6 cellular contexts compared by ENCODE assay signal in genomic region chr22:50206599-50206998, GRCh38. TPM values are rescaled to one million over a fixed set of nuclear protein-coding genes. Genes with fewer than 3 reads are reported as not detected.
DNase-seq lines count a peak whose midpoint lies in the region; TF ChIP-seq lines count a peak whose summit lies in the region.
"Had no signal": no experiment of that assay in that cellular context is flagged by ENCODE, and none has a peak within 500 bp of the region (broad histone marks: within the 10 kb centered on the region; RNA-seq: fewer than 3 reads in every experiment).

No MANE protein-coding gene starts in this region.

- TF ChIP-seq CTCF in endothelial cell (IDR thresholded peaks at IDR 0.05; ENCODE audit: unreplicated experiment), result peak; percentile 66
- TF ChIP-seq CTCF in sigmoid colon (IDR thresholded peaks at IDR 0.05), result no peak

- TF ChIP-seq EP300 in sigmoid colon (IDR thresholded peaks at IDR 0.05), result no peak

- peaks cover 18% of the 10 kb centered on the region for H3K36me3 Mint-ChIP-seq in endothelial cell (ENCODE audit: low read depth, unreplicated experiment)
- H3K36me3 Mint-ChIP-seq in activated T-helper 1 cell treated with anti-CD3 and anti-CD28 coated beads, Interleukin-12 subunit alpha, Interleukin-12 subunit beta, Interleukin-2, Interleukin-4 antibody, amounts not matched to agents 30 ng/mL and 10 ng/mL and 1 ng/mL, durations not matched to agents 14 hours and 24 hours and 36 hours (ENCODE audit: low read depth), result peaks cover 24% of the 10 kb centered on the region

- WGBS in sigmoid colon, 2 donors, result 51 to 62% methylated on average over 10 of the region's 10 CpGs

- H3K27me3 Mint-ChIP-seq in endothelial cell (ENCODE audit: unreplicated experiment), result peaks cover 15% of the 10 kb centered on the region
- H3K27me3 Mint-ChIP-seq in activated T-helper 1 cell treated with anti-CD3 and anti-CD28 coated beads, Interleukin-12 subunit alpha, Interleukin-12 subunit beta, Interleukin-2, Interleukin-4 antibody, amounts not matched to agents 30 ng/mL and 10 ng/mL and 1 ng/mL, durations not matched to agents 14 hours and 24 hours and 36 hours (ENCODE audit: insufficient read depth), result no peaks in the 10 kb centered on the region

- no peaks in the 10 kb centered on the region for H3K9me3 ChIP-seq in sigmoid colon
- H3K9me3 ChIP-seq: body of pancreas had no signal

- H3K4me3 ChIP-seq in sigmoid colon, result no peak overlapping the region
- H3K4me3 ChIP-seq: body of pancreas had no signal

- DNase-seq in HuH-7 (ENCODE audit: low spot score), result peak; percentile 90
- DNase-seq in endothelial cell (ENCODE audit: low spot score), result peak; percentile 59
- peak; percentile 82 for DNase-seq in sigmoid colon
- no peak for DNase-seq in NCI-H1092 (lab: John Stamatoyannopoulos, UW)
- DNase-seq in activated T-helper 1 cell treated with anti-CD3 and anti-CD28 coated beads, Interleukin-12 subunit alpha, Interleukin-12 subunit beta, Interleukin-2, Interleukin-4 antibody, amounts not matched to agents 30 ng/mL and 10 ng/mL and 1 ng/mL, durations not matched to agents 14 hours and 24 hours and 36 hours (ENCODE audit: low spot score), result no peak

- H3K36me3 ChIP-seq in sigmoid colon, result peaks cover 4 to 64% (median 23%) of the 10 kb centered on the region in 4 donors

- no peaks in the 10 kb centered on the region for H3K9me3 Mint-ChIP-seq in endothelial cell (ENCODE audit: unreplicated experiment)
- no peaks in the 10 kb centered on the region for H3K9me3 Mint-ChIP-seq in activated T-helper 1 cell treated with anti-CD3 and anti-CD28 coated beads, Interleukin-12 subunit alpha, Interleukin-12 subunit beta, Interleukin-2, Interleukin-4 antibody, amounts not matched to agents 30 ng/mL and 10 ng/mL and 1 ng/mL, durations not matched to agents 14 hours and 24 hours and 36 hours

- H3K27ac Mint-ChIP-seq in endothelial cell (ENCODE audit: unreplicated experiment), result no peak overlapping the region
- no peak overlapping the region for H3K27ac Mint-ChIP-seq in activated T-helper 1 cell treated with anti-CD3 and anti-CD28 coated beads, Interleukin-12 subunit alpha, Interleukin-12 subunit beta, Interleukin-2, Interleukin-4 antibody, amounts not matched to agents 30 ng/mL and 10 ng/mL and 1 ng/mL, durations not matched to agents 14 hours and 24 hours and 36 hours

- H3K4me3 Mint-ChIP-seq in endothelial cell (ENCODE audit: unreplicated experiment), result no peak overlapping the region
- H3K4me3 Mint-ChIP-seq in activated T-helper 1 cell treated with anti-CD3 and anti-CD28 coated beads, Interleukin-12 subunit alpha, Interleukin-12 subunit beta, Interleukin-2, Interleukin-4 antibody, amounts not matched to agents 30 ng/mL and 10 ng/mL and 1 ng/mL, durations not matched to agents 14 hours and 24 hours and 36 hours, result no peak overlapping the region

- H3K27ac ChIP-seq in sigmoid colon, result peak overlapping the region in 1 of 4 donors; percentile 17
- H3K27ac ChIP-seq: body of pancreas had no signal

- H3K27me3 ChIP-seq in sigmoid colon, result no peaks in the 10 kb centered on the region
- H3K27me3 ChIP-seq: body of pancreas had no signal

- H3K4me1 ChIP-seq in sigmoid colon, result peaks cover 0 to 37% (median 24%) of the 10 kb centered on the region in 4 donors

- intact Hi-C loops in sigmoid colon (cut with DNase I), result loop anchor here (10.0 kb wide), 1 partner anchor 422 kb away; no protein-coding TSS in a partner anchor
- intact Hi-C loops in activated T-helper 1 cell treated with anti-CD3 and anti-CD28 coated beads, Interleukin-12 subunit alpha, Interleukin-12 subunit beta, Interleukin-2, Interleukin-4 antibody, amounts not matched to agents 30 ng/mL and 10 ng/mL and 1 ng/mL, durations not matched to agents 14 hours and 24 hours and 36 hours (cut with micrococcal nuclease), result no loop called here

- no peak for TF ChIP-seq POLR2A in sigmoid colon (IDR thresholded peaks at IDR 0.05)

- peaks cover 6% of the 10 kb centered on the region for H3K4me1 Mint-ChIP-seq in endothelial cell (ENCODE audit: unreplicated experiment)
- peaks cover 20% of the 10 kb centered on the region for H3K4me1 Mint-ChIP-seq in activated T-helper 1 cell treated with anti-CD3 and anti-CD28 coated beads, Interleukin-12 subunit alpha, Interleukin-12 subunit beta, Interleukin-2, Interleukin-4 antibody, amounts not matched to agents 30 ng/mL and 10 ng/mL and 1 ng/mL, durations not matched to agents 14 hours and 24 hours and 36 hours (ENCODE audit: low read depth)

RNA-seq across cellular contexts. Expression of gene SELENOO, which starts 5.8 kb away (rescaled TPM):
- 18.7 TPM for total RNA-seq in endothelial cell (ENCODE audit: unreplicated experiment)
- total RNA-seq in sigmoid colon, result 10 to 100 TPM; 17.5 to 30.2 (median 22.3) TPM
- 10 to 100 TPM; 10.2 to 26.5 (median 15.7) TPM for polyA plus RNA-seq in sigmoid colon
- 23.7 and 25.9 TPM in 2 replicates for total RNA-seq in activated T-helper 1 cell treated with anti-CD3 and anti-CD28 coated beads, Interleukin-12 subunit alpha, Interleukin-12 subunit beta, Interleukin-2, Interleukin-4 antibody, amounts not matched to agents 30 ng/mL and 10 ng/mL and 1 ng/mL, durations not matched to agents 14 hours and 24 hours and 36 hours

RNA-seq across cellular contexts. Expression of gene TRABD, which starts 20.9 kb away (rescaled TPM):
- total RNA-seq in endothelial cell (ENCODE audit: unreplicated experiment), result 33.1 TPM
- total RNA-seq in sigmoid colon, result 10 to 100 TPM; 14.2 to 21.4 (median 18.2) TPM
- polyA plus RNA-seq in sigmoid colon, result 10 to 100 TPM; 24.6 to 88.1 (median 31.7) TPM
- 94.1 and 96.8 TPM in 2 replicates for total RNA-seq in activated T-helper 1 cell treated with anti-CD3 and anti-CD28 coated beads, Interleukin-12 subunit alpha, Interleukin-12 subunit beta, Interleukin-2, Interleukin-4 antibody, amounts not matched to agents 30 ng/mL and 10 ng/mL and 1 ng/mL, durations not matched to agents 14 hours and 24 hours and 36 hours

RNA-seq across cellular contexts. Expression of gene PANX2, which starts 36.1 kb away (rescaled TPM):
- total RNA-seq in endothelial cell (ENCODE audit: unreplicated experiment) (0.87 TPM), sigmoid colon (1 to 10 TPM in 1 of 4 donors, under 1 TPM in 2, not detected in 1; 0.27 to 3.0 (median 0.36) TPM)
- polyA plus RNA-seq in sigmoid colon, result under 1 TPM in 2 of 3 donors, not detected in 1; 0.17 to 0.60 TPM
- total RNA-seq in activated T-helper 1 cell treated with anti-CD3 and anti-CD28 coated beads, Interleukin-12 subunit alpha, Interleukin-12 subunit beta, Interleukin-2, Interleukin-4 antibody, amounts not matched to agents 30 ng/mL and 10 ng/mL and 1 ng/mL, durations not matched to agents 14 hours and 24 hours and 36 hours, result 0.36 and 0.64 TPM in 2 replicates

RNA-seq across cellular contexts. Expression of gene TUBGCP6, which starts 38.2 kb away (rescaled TPM):
- total RNA-seq in endothelial cell (ENCODE audit: unreplicated experiment) (48.5 TPM), sigmoid colon (10 to 100 TPM; 23.5 to 67.0 (median 28.2) TPM)
- 10 to 100 TPM in 1 of 3 donors, 1 to 10 TPM in 2; 4.6 to 33.4 (median 4.8) TPM for polyA plus RNA-seq in sigmoid colon
- 52.1 and 54.6 TPM in 2 replicates for total RNA-seq in activated T-helper 1 cell treated with anti-CD3 and anti-CD28 coated beads, Interleukin-12 subunit alpha, Interleukin-12 subunit beta, Interleukin-2, Interleukin-4 antibody, amounts not matched to agents 30 ng/mL and 10 ng/mL and 1 ng/mL, durations not matched to agents 14 hours and 24 hours and 36 hours

RNA-seq across cellular contexts. Expression of gene HDAC10, which starts 44.5 kb away (rescaled TPM):
- total RNA-seq in endothelial cell (ENCODE audit: unreplicated experiment), result 42.1 TPM
- 10 to 100 TPM in 3 of 4 donors, 1 to 10 TPM in 1; 7.2 to 47.4 (median 14.9) TPM for total RNA-seq in sigmoid colon
- 10 to 100 TPM in 2 of 3 donors, 1 to 10 TPM in 1; 8.8 to 45.9 (median 12.0) TPM for polyA plus RNA-seq in sigmoid colon
- total RNA-seq in activated T-helper 1 cell treated with anti-CD3 and anti-CD28 coated beads, Interleukin-12 subunit alpha, Interleukin-12 subunit beta, Interleukin-2, Interleukin-4 antibody, amounts not matched to agents 30 ng/mL and 10 ng/mL and 1 ng/mL, durations not matched to agents 14 hours and 24 hours and 36 hours, result 67.4 and 68.1 TPM in 2 replicates

Comparison
In these comparisons a context has a peak if more than half of its experiments do, and no peak if none do; other contexts are left out.
1. DNase-seq: peak in HuH-7 (single experiment), endothelial cell (single experiment) and sigmoid colon (single experiment); none in NCI-H1092 (single experiment) and activated T-helper 1 cell treated with anti-CD3 and anti-CD28 coated beads, Interleukin-12 subunit alpha, Interleukin-12 subunit beta, Interleukin-2, Interleukin-4 antibody, amounts not matched to agents 30 ng/mL and 10 ng/mL and 1 ng/mL, durations not matched to agents 14 hours and 24 hours and 36 hours (single experiment).